In genomic region chr3:50163572-50163971, GRCh38 we compare ENCODE assay signal across 15 cellular contexts. TPM values are rescaled to one million over a fixed set of nuclear protein-coding genes. Genes with fewer than 3 reads are reported as not detected.
DNase-seq lines count a peak whose midpoint lies in the region; ATAC-seq, FAIRE-seq and TF ChIP-seq lines count a peak whose summit lies in the region.
"Had no signal": no experiment of that assay in that cellular context is flagged by ENCODE, and none has a peak within 500 bp of the region (broad histone marks: within the 10 kb centered on the region; RNA-seq: fewer than 3 reads in every experiment).

No MANE protein-coding gene starts in this region.

- H3K27me3 ChIP-seq in BLaER1 (no peaks in the 10 kb centered on the region; the same call in 1 of the 2 replicates), astrocyte (ENCODE audit: insufficient read depth, low read length) (no peaks in the 10 kb centered on the region), right lobe of liver (no peaks in the 10 kb centered on the region), spleen (replicated peaks in 1 of 7) (no peaks in the 10 kb centered on the region), testis (no peaks in the 10 kb centered on the region)

- H3K36me3 ChIP-seq in BLaER1 (peaks cover 63% of the 10 kb centered on the region), astrocyte (ENCODE audit: insufficient read depth, low read length) (no peaks in the 10 kb centered on the region), right lobe of liver (no peaks in the 10 kb centered on the region), spleen (no peaks in the 10 kb centered on the region), testis (ENCODE audit: low read depth, missing control alignments) (no peaks in the 10 kb centered on the region)

- H3K4me2 ChIP-seq in BLaER1 (peak overlapping the region; percentile 96), astrocyte (ENCODE audit: low read length) (peak overlapping the region; percentile 70)
- H3K4me2 ChIP-seq: smooth muscle cell had no signal

- no peak overlapping the region for H3K4me3 Mint-ChIP-seq in astrocyte (ENCODE audit: unreplicated experiment)
- H3K4me3 Mint-ChIP-seq: activated naive CD8-positive, alpha-beta T cell treated with anti-CD3 and anti-CD28 coated beads, Interleukin-2, amount 50 U/mL, for 24 hours had no signal

- H4K20me1 ChIP-seq in BLaER1, result peaks cover 56% of the 10 kb centered on the region
- peaks cover 4% of the 10 kb centered on the region for H4K20me1 ChIP-seq in astrocyte (ENCODE audit: insufficient read depth, low read length)

- no peaks in the 10 kb centered on the region for H3K79me2 ChIP-seq in astrocyte (ENCODE audit: insufficient read depth, low read length)

- FAIRE-seq in astrocyte (lab: Jason Lieb, UNC), result no peak
- FAIRE-seq: colon, GM12891 had no signal

- H3K27me3 Mint-ChIP-seq in astrocyte (ENCODE audit: low read depth, unreplicated experiment), result peaks cover 35% of the 10 kb centered on the region
- H3K27me3 Mint-ChIP-seq: activated naive CD8-positive, alpha-beta T cell treated with anti-CD3 and anti-CD28 coated beads, Interleukin-2, amount 50 U/mL, for 24 hours had no signal

- TF ChIP-seq CTCF in astrocyte (IDR thresholded peaks at IDR 0.05; ENCODE audit: insufficient read depth, low read depth, low read length), result no peak
- no peak for TF ChIP-seq CTCF in right lobe of liver (IDR thresholded peaks at IDR 0.05)
- no peak for TF ChIP-seq CTCF in spleen (IDR thresholded peaks at IDR 0.05 in 8 of 11, conservative IDR thresholded peaks at IDR 0.05 in 3 of 11)
- TF ChIP-seq CTCF in testis (IDR thresholded peaks at IDR 0.05), result no peak

- ATAC-seq in right lobe of liver, result peak; percentile 5 to 47 (median 20)
- ATAC-seq: activated naive CD8-positive, alpha-beta T cell treated with anti-CD3 and anti-CD28 coated beads, Interleukin-2, amount 50 U/mL, for 24 hours had no signal

- no CpG with 5 or more reads among the region's 1 CpG for WGBS in right lobe of liver (ENCODE audit: insufficient coverage, low coverage, low lambda C conversion rate, missing lambda C conversion rate)
- 45 to 83% (median 71%) methylated on average over 1 of the region's 1 CpG for whole genome bisulfite sequencing in spleen, 5 donors
- WGBS in testis, 2 donors, result 75 to 86% methylated on average over 1 of the region's 1 CpG

- intact Hi-C loops in right lobe of liver (cut with DNase I), result no loop called here
- intact Hi-C loops in spleen (cut with DNase I; ENCODE audit: low total_unique reads), result no loop called here
- intact Hi-C loops in testis (cut with DNase I; ENCODE audit: low total_unique reads), result no loop called here

- peaks cover 8% of the 10 kb centered on the region for H3K4me1 Mint-ChIP-seq in astrocyte (ENCODE audit: low read depth, unreplicated experiment)
- H3K4me1 Mint-ChIP-seq: activated naive CD8-positive, alpha-beta T cell treated with anti-CD3 and anti-CD28 coated beads, Interleukin-2, amount 50 U/mL, for 24 hours had no signal

- no peaks in the 10 kb centered on the region for H3K9me3 Mint-ChIP-seq in astrocyte (ENCODE audit: unreplicated experiment)
- H3K9me3 Mint-ChIP-seq: activated naive CD8-positive, alpha-beta T cell treated with anti-CD3 and anti-CD28 coated beads, Interleukin-2, amount 50 U/mL, for 24 hours had no signal

- H2AFZ ChIP-seq in astrocyte (ENCODE audit: low read depth, low read length), result no peak overlapping the region
- H2AFZ ChIP-seq: GM23248 had no signal

- DNase-seq in astrocyte (ENCODE audit: low read depth) (no peak), right lobe of liver (no peak), spleen (no peak), NCI-H1436 (lab: John Stamatoyannopoulos, UW) (no peak), NCI-H2107 (lab: John Stamatoyannopoulos, UW) (no peak), testis (no peak), NCI-H128 (lab: John Stamatoyannopoulos, UW; ENCODE audit: unreplicated experiment) (no peak)
- DNase-seq: activated naive CD8-positive, alpha-beta T cell treated with anti-CD3 and anti-CD28 coated beads, Interleukin-2, amount 50 U/mL, for 24 hours had no signal

- H3K27ac Mint-ChIP-seq in astrocyte (ENCODE audit: unreplicated experiment), result no peak overlapping the region
- H3K27ac Mint-ChIP-seq: activated naive CD8-positive, alpha-beta T cell treated with anti-CD3 and anti-CD28 coated beads, Interleukin-2, amount 50 U/mL, for 24 hours had no signal

- H3K9ac ChIP-seq in BLaER1 (peak overlapping the region; percentile 60), astrocyte (ENCODE audit: low read length) (no peak overlapping the region)
- H3K9ac ChIP-seq: GM23248 had no signal

- TF ChIP-seq POLR2A in right lobe of liver (IDR thresholded peaks at IDR 0.05) (no peak), spleen (IDR thresholded peaks at IDR 0.05) (no peak), testis (IDR thresholded peaks at IDR 0.05) (no peak)

- H3K9me3 ChIP-seq in BLaER1, result no peaks in the 10 kb centered on the region
- H3K9me3 ChIP-seq in astrocyte (ENCODE audit: insufficient read depth, low read depth, low read length), result no peaks in the 10 kb centered on the region
- no peaks in the 10 kb centered on the region for H3K9me3 ChIP-seq in right lobe of liver
- H3K9me3 ChIP-seq in spleen, result no peaks in the 10 kb centered on the region
- H3K9me3 ChIP-seq in testis, result no peaks in the 10 kb centered on the region

- no peak overlapping the region for H3K4me3 ChIP-seq in BLaER1
- H3K4me3 ChIP-seq in astrocyte (ENCODE audit: insufficient read depth, low read depth, low read length), result no peak overlapping the region
- H3K4me3 ChIP-seq in right lobe of liver, result no peak overlapping the region
- no peak overlapping the region for H3K4me3 ChIP-seq in spleen
- no peak overlapping the region for H3K4me3 ChIP-seq in testis
- H3K4me3 ChIP-seq: GM23248, smooth muscle cell had no signal

- H3K36me3 Mint-ChIP-seq in astrocyte (ENCODE audit: low read depth, unreplicated experiment), result peaks cover 2% of the 10 kb centered on the region

- H3K4me1 ChIP-seq in BLaER1, result peaks cover 100% of the 10 kb centered on the region
- H3K4me1 ChIP-seq in astrocyte (ENCODE audit: insufficient read depth, low read length), result peaks cover 58% of the 10 kb centered on the region
- H3K4me1 ChIP-seq in right lobe of liver, result peaks cover 0 to 22% (median 2%) of the 10 kb centered on the region in 4 donors
- H3K4me1 ChIP-seq in spleen, result peaks cover 21 to 100% (median 80%) of the 10 kb centered on the region in 6 donors
- peaks cover 45% of the 10 kb centered on the region for H3K4me1 ChIP-seq in testis

- H3K27ac ChIP-seq in BLaER1, result peak overlapping the region; percentile 86
- H3K27ac ChIP-seq in astrocyte (ENCODE audit: low read depth, low read length), result no peak overlapping the region
- peak overlapping the region in 1 of 3 donors; percentile 13 for H3K27ac ChIP-seq in right lobe of liver
- H3K27ac ChIP-seq in spleen, result peak overlapping the region in 7 of 8 donors; percentile 35 to 82 (median 74)
- H3K27ac ChIP-seq in testis, result no peak overlapping the region
- H3K27ac ChIP-seq: GM23248 had no signal

RNA-seq across cellular contexts. Expression of gene SEMA3F, which starts 8.4 kb away (rescaled TPM):
- total RNA-seq in astrocyte (5.1 and 6.6 TPM in 2 replicates), right lobe of liver (1 to 10 TPM; 1.2 to 5.9 (median 4.2) TPM), spleen (100 to 1,000 TPM in 3 of 7 donors, 10 to 100 TPM in 4; 56.1 to 205 (median 98.8) TPM), testis (1 to 10 TPM; 6.9 to 8.3 TPM)
- polyA plus RNA-seq in spleen (10 to 100 TPM; 16.9 to 34.2 (median 31.7) TPM), testis (ENCODE audit: insufficient read depth, low read depth, low replicate concordance) (7.5 TPM)

RNA-seq across cellular contexts. Expression of gene GNAT1, which starts 27.8 kb away (rescaled TPM):
- total RNA-seq in astrocyte (not detected in 2 replicates), right lobe of liver (under 1 TPM in 1 of 6 experiments, not detected in 5; 0.07 TPM), spleen (under 1 TPM in 2 of 7 donors, not detected in 5; 0.18 to 0.44 TPM), testis (1 to 10 TPM in 1 of 2 donors, under 1 TPM in 1; 0.93 to 1.2 TPM)
- polyA plus RNA-seq in spleen (under 1 TPM in 1 of 3 donors, not detected in 2; 0.05 TPM), testis (ENCODE audit: insufficient read depth, low read depth, low replicate concordance) (2.3 TPM)
- total RNA-seq: Daoy, GM23248, LHCN-M2, smooth muscle cell had no signal
- polyA plus RNA-seq: GM23248, smooth muscle cell had no signal

RNA-seq across cellular contexts. Expression of gene SLC38A3, which starts 41.5 kb away (rescaled TPM):
- 0.68 and 1.9 TPM in 2 replicates for total RNA-seq in astrocyte
- total RNA-seq in right lobe of liver, result 100 to 1,000 TPM in 4 of 6 experiments, 10 to 100 TPM in 2; 77.7 to 311 (median 190) TPM
- total RNA-seq in spleen, result not detected
- under 1 TPM in 2 of 3 donors, not detected in 1; 0.02 to 0.07 TPM for polyA plus RNA-seq in spleen
- 1 to 10 TPM; 4.3 to 5.4 TPM for total RNA-seq in testis
- polyA plus RNA-seq in testis (ENCODE audit: insufficient read depth, low read depth, low replicate concordance), result 3.4 TPM
- total RNA-seq: Daoy, GM23248 had no signal

Comparison
In these comparisons a context has a peak if more than half of its experiments do, and no peak if none do; other contexts are left out.
1. H3K27ac ChIP-seq: peak in BLaER1 (single experiment) and spleen (7 of 8); none in astrocyte (single experiment) and testis (0 of 2).
2. RNA of gene SLC38A3, which starts 41.5 kb away (total RNA-seq): 77.7 to 311 TPM in right lobe of liver; 4.3 to 5.4 TPM in testis, 0.68 to 1.9 TPM in astrocyte and not detected in spleen; every median in the first group is over 10 times any median in the second.